In the genomic region with DNA sequence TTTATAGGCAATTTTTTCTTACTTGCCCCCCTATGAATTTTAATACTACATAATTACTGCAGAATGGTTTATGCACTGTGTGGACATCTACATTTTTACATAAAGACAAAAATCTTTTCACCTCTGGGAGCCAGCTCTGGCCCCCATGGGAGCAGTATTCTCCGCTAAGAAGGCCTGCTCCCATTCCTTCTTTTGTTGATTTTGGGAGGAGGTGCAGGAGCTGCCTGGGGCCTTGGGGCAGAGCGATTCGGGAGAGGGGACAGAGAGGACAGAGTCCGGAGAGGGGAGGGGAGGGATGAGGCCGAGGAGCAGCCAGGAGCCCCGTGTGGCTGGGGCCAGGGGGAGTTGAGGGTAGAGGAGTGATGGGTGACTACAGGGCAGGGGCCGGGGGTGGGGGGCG, we compare ENCODE assay signal across 25 cellular contexts.
"Had no signal": no experiment of that assay in that cellular context is flagged by ENCODE, and none has a peak within 500 bp of the region (broad histone marks: within the 10 kb centered on the region; RNA-seq: fewer than 3 reads in every experiment).

No MANE protein-coding gene starts in this region.

- H3K36me3 ChIP-seq: gastrocnemius medialis, left lung, lower lobe of right lung, sigmoid colon, thoracic aorta, vagina had no signal

- H3K27ac Mint-ChIP-seq: activated CD4-positive, alpha-beta T cell treated with anti-CD3 and anti-CD28 coated beads for 36 hours; activated CD8-positive, alpha-beta memory T cell treated with anti-CD3 and anti-CD28 coated beads, Interleukin-2, amount 10 ng/mL, durations not matched to agents 7 days and 5 days; activated CD8-positive, alpha-beta T cell treated with anti-CD3 and anti-CD28 coated beads, Interleukin-2, amount 10 ng/mL, durations not matched to agents 7 days and 5 days; activated naive CD4-positive, alpha-beta T cell treated with anti-CD3 and anti-CD28 coated beads, Interleukin-2, amount 50 U/mL, for 72 hours; activated T-cell treated with anti-CD3 and anti-CD28 coated beads, Interleukin-2, amount 50 U/mL, for 72 hours; naive thymus-derived CD8-positive, alpha-beta T cell; stimulated activated effector memory CD8-positive, alpha-beta T cell treated with anti-CD3 and anti-CD28 coated beads, Interleukin-12 subunit alpha, Interleukin-12 subunit beta, amount 100 ng/mL, for 72 hours; stimulated activated naive CD8-positive, alpha-beta T cell treated with anti-CD3 and anti-CD28 coated beads, Interleukin-15, Interleukin-2, amounts not matched to agents 100 ng/mL and 50 ng/mL, for 24 hours had no signal

- H3K36me3 Mint-ChIP-seq: activated CD8-positive, alpha-beta memory T cell treated with anti-CD3 and anti-CD28 coated beads, Interleukin-2, amount 10 ng/mL, durations not matched to agents 7 days and 5 days; activated naive CD4-positive, alpha-beta T cell treated with anti-CD3 and anti-CD28 coated beads, Interleukin-2, amount 50 U/mL, for 72 hours; naive thymus-derived CD8-positive, alpha-beta T cell; stimulated activated effector memory CD8-positive, alpha-beta T cell treated with anti-CD3 and anti-CD28 coated beads, Interleukin-12 subunit alpha, Interleukin-12 subunit beta, amount 100 ng/mL, for 72 hours had no signal

- H3K4me1 ChIP-seq: gastrocnemius medialis, left lung had no signal

- ATAC-seq: activated CD4-positive, alpha-beta T cell treated with anti-CD3 and anti-CD28 coated beads for 36 hours; activated CD8-positive, alpha-beta memory T cell treated with anti-CD3 and anti-CD28 coated beads, Interleukin-2, amount 10 ng/mL, durations not matched to agents 7 days and 5 days; activated CD8-positive, alpha-beta T cell treated with anti-CD3 and anti-CD28 coated beads, Interleukin-2, amount 10 ng/mL, durations not matched to agents 7 days and 5 days; activated naive CD4-positive, alpha-beta T cell treated with anti-CD3 and anti-CD28 coated beads, Interleukin-2, amount 50 U/mL, for 72 hours; activated T-cell treated with anti-CD3 and anti-CD28 coated beads, Interleukin-2, amount 50 U/mL, for 72 hours; gastrocnemius medialis; left lung; lower lobe of right lung; naive thymus-derived CD8-positive, alpha-beta T cell; stimulated activated effector memory CD8-positive, alpha-beta T cell treated with anti-CD3 and anti-CD28 coated beads, Interleukin-12 subunit alpha, Interleukin-12 subunit beta, amount 100 ng/mL, for 72 hours had no signal

- H3K27me3 ChIP-seq: sigmoid colon, vagina had no signal

- H3K9me3 Mint-ChIP-seq: activated naive CD4-positive, alpha-beta T cell treated with anti-CD3 and anti-CD28 coated beads, Interleukin-2, amount 50 U/mL, for 72 hours; activated T-cell treated with anti-CD3 and anti-CD28 coated beads, Interleukin-2, amount 50 U/mL, for 72 hours; central memory CD8-positive, alpha-beta T cell; stimulated activated effector memory CD8-positive, alpha-beta T cell treated with anti-CD3 and anti-CD28 coated beads, Interleukin-12 subunit alpha, Interleukin-12 subunit beta, amount 100 ng/mL, for 72 hours; stimulated activated naive CD8-positive, alpha-beta T cell treated with anti-CD3 and anti-CD28 coated beads, Interleukin-15, Interleukin-2, amounts not matched to agents 100 ng/mL and 50 ng/mL, for 24 hours had no signal

- H3K4me1 Mint-ChIP-seq: activated CD4-positive, alpha-beta T cell treated with anti-CD3 and anti-CD28 coated beads for 36 hours; activated CD8-positive, alpha-beta memory T cell treated with anti-CD3 and anti-CD28 coated beads, Interleukin-2, amount 10 ng/mL, durations not matched to agents 7 days and 5 days; central memory CD8-positive, alpha-beta T cell; stimulated activated effector memory CD8-positive, alpha-beta T cell treated with anti-CD3 and anti-CD28 coated beads, Interleukin-12 subunit alpha, Interleukin-12 subunit beta, amount 100 ng/mL, for 72 hours had no signal

- H3K9me3 ChIP-seq: gastrocnemius medialis, left lung, lower lobe of right lung, sigmoid colon, thoracic aorta, vagina had no signal

- H3K4me3 ChIP-seq: gastrocnemius medialis, left lung, lower lobe of right lung, sigmoid colon, thoracic aorta, vagina had no signal

- H3K27ac ChIP-seq: gastrocnemius medialis, left lung, lower lobe of right lung, sigmoid colon, thoracic aorta, vagina had no signal

- H3K4me3 Mint-ChIP-seq: activated CD4-positive, alpha-beta T cell treated with anti-CD3 and anti-CD28 coated beads for 36 hours; activated CD8-positive, alpha-beta memory T cell treated with anti-CD3 and anti-CD28 coated beads, Interleukin-2, amount 10 ng/mL, durations not matched to agents 7 days and 5 days; activated CD8-positive, alpha-beta T cell treated with anti-CD3 and anti-CD28 coated beads, Interleukin-2, amount 10 ng/mL, durations not matched to agents 7 days and 5 days; activated T-cell treated with anti-CD3 and anti-CD28 coated beads, Interleukin-2, amount 50 U/mL, for 72 hours; central memory CD8-positive, alpha-beta T cell; naive thymus-derived CD8-positive, alpha-beta T cell; stimulated activated effector memory CD8-positive, alpha-beta T cell treated with anti-CD3 and anti-CD28 coated beads, Interleukin-12 subunit alpha, Interleukin-12 subunit beta, amount 100 ng/mL, for 72 hours; stimulated activated naive CD8-positive, alpha-beta T cell treated with anti-CD3 and anti-CD28 coated beads, Interleukin-15, Interleukin-2, amounts not matched to agents 100 ng/mL and 50 ng/mL, for 24 hours had no signal

- DNase-seq: activated CD4-positive, alpha-beta T cell treated with anti-CD3 and anti-CD28 coated beads for 36 hours; activated CD4-positive, CD25-positive, alpha-beta regulatory T cell; activated CD8-positive, alpha-beta memory T cell treated with anti-CD3 and anti-CD28 coated beads, Interleukin-2, amount 10 ng/mL, durations not matched to agents 7 days and 5 days; activated CD8-positive, alpha-beta T cell treated with anti-CD3 and anti-CD28 coated beads, Interleukin-2, amount 10 ng/mL, durations not matched to agents 7 days and 5 days; activated naive CD4-positive, alpha-beta T cell; activated T-cell treated with anti-CD3 and anti-CD28 coated beads for 4 hours; activated T-cell treated with anti-CD3 and anti-CD28 coated beads, Interleukin-2, amount 50 U/mL, for 72 hours; dermis blood vessel endothelial cell; effector CD4-positive, alpha-beta T cell; gastrocnemius medialis; glutamatergic neuron; left lung; lower lobe of right lung; mesenchymal stem cell; naive thymus-derived CD8-positive, alpha-beta T cell; sigmoid colon; small intestine; stimulated activated CD4-positive, alpha-beta T cell treated with anti-CD3 and anti-CD28 coated beads, Interleukin-4, amount 100 ng/mL, for 24 hours; trophoblast cell had no signal
